1 cellular context compared by ENCODE assay signal in genomic region chr18:23158884-23159820, GRCh38.
TF ChIP-seq lines count a peak whose summit lies in the region.

No MANE protein-coding gene starts in this region.

TF ChIP-seq in GM23338, 12 proteins besides CTCF, POLR2A, EP300 and RAD21 (continued from another document):
- TF ChIP-seq ZNF462 (CRISPR knock-in tag; IDR thresholded peaks at IDR 0.05) (no peak), JUNB (IDR thresholded peaks at IDR 0.05; ENCODE audit: unreplicated experiment) (no peak)
